In genomic region chr5:149195337-149195887, GRCh38 we compare ENCODE assay signal across 1 cellular context.
TF ChIP-seq lines count a peak whose summit lies in the region.

No MANE protein-coding gene starts in this region.

TF ChIP-seq in HepG2, 621 proteins besides CTCF, POLR2A, EP300 and RAD21:
- TF ChIP-seq ZNF7 (CRISPR knock-in tag; IDR thresholded peaks at IDR 0.05) (no peak), MIXL1 (CRISPR knock-in tag; IDR thresholded peaks at IDR 0.05) (no peak)
